ENCODE assay signal across 25 cellular contexts in genomic region chr4:74088396-74088795, GRCh38.
"Had no signal": no experiment of that assay in that cellular context is flagged by ENCODE, and none has a peak within 500 bp of the region (broad histone marks: within the 10 kb centered on the region; RNA-seq: fewer than 3 reads in every experiment).

No MANE protein-coding gene starts in this region.

- H3K27me3 ChIP-seq: esophagus squamous epithelium, gastrocnemius medialis, heart right ventricle, left lung had no signal

- ATAC-seq: effector memory CD8-positive, alpha-beta T cell; esophagus mucosa; gastrocnemius medialis; heart right ventricle; left cardiac atrium; left lung; left ventricle myocardium superior; lower lobe of right lung; mucosa of descending colon had no signal

- DNase-seq: effector CD8-positive, alpha-beta T cell; effector memory CD8-positive, alpha-beta T cell; endodermal cell; erythroblast; esophagus squamous epithelium; foreskin fibroblast; foreskin melanocyte; gastrocnemius medialis; glutamatergic neuron; head of caudate nucleus; heart right ventricle; hippocampal formation; left cardiac atrium; left lung; left ventricle myocardium superior; lower lobe of right lung; mesenchymal stem cell; mucosa of descending colon; naive B cell had no signal

- H3K27ac ChIP-seq: coronary artery, epithelial cell of prostate, esophagus squamous epithelium, gastrocnemius medialis, heart right ventricle, left lung, lower lobe of right lung had no signal

- H3K4me3 ChIP-seq: coronary artery, esophagus squamous epithelium, gastrocnemius medialis, heart right ventricle, left lung, lower lobe of right lung, mucosa of descending colon had no signal

- H3K36me3 ChIP-seq: esophagus squamous epithelium, gastrocnemius medialis, heart right ventricle, left lung, lower lobe of right lung had no signal

- H3K4me1 ChIP-seq: esophagus squamous epithelium, gastrocnemius medialis had no signal

- H3K9me3 ChIP-seq: esophagus squamous epithelium, gastrocnemius medialis, heart right ventricle, left lung, lower lobe of right lung, mucosa of descending colon had no signal

- FAIRE-seq: colon, endometrium, islet of Langerhans had no signal
